ENCODE assay signal across 18 cellular contexts in the genomic region with DNA sequence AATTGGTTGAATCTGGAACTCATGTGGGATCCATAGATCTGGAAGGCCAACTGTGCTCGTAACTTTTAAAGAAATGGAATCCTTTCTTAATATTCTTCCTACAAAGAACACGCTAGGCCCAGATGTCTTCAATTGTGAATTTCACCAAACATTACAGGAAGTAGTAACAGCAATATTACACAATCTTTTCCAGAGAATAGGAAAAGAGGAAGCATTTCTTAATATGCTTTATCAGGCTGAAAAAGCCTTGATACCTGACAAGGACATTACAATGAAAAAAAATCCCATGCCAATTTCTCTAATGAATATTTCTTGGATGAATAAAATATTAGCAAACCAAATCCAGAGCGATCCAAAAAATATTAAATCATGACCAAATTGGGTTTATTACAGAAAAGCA.
DNase-seq lines count a peak whose midpoint lies in the region; ATAC-seq, FAIRE-seq and TF ChIP-seq lines count a peak whose summit lies in the region.
"Had no signal": no experiment of that assay in that cellular context is flagged by ENCODE, and none has a peak within 500 bp of the region (broad histone marks: within the 10 kb centered on the region; RNA-seq: fewer than 3 reads in every experiment).

No MANE protein-coding gene starts in this region.

- in situ Hi-C loops in HepG2 (cut with HindIII; ENCODE audit: extremely low pct_ligation_motif_present, low pct_unique_long_range_greater_than_20kb): no loop called here

- no peaks in the 10 kb centered on the region for H3K4me1 Mint-ChIP-seq in activated naive CD8-positive, alpha-beta T cell treated with anti-CD3 and anti-CD28 coated beads, Interleukin-2, amount 50 U/mL, for 24 hours
- H3K4me1 Mint-ChIP-seq: stimulated activated naive B cell treated with anti-CD40 and anti-IgM and Interleukin-4, amounts not matched to agents 10 μg/mL and 1 μg/mL and 100 μg/mL, for 72 hours had no signal

- ATAC-seq in body of pancreas (peak; percentile 27), HepG2 (no peak), aorta (ENCODE audit: low FRiP score) (peak; percentile 70)
- no peak for ATAC-seq in activated naive CD8-positive, alpha-beta T cell treated with anti-CD3 and anti-CD28 coated beads, Interleukin-2, amount 50 U/mL, for 24 hours
- ATAC-seq: stimulated activated naive B cell treated with anti-CD40 and anti-IgM and Interleukin-4, amounts not matched to agents 10 μg/mL and 1 μg/mL and 100 μg/mL, for 72 hours had no signal

- no peak overlapping the region for H3K9ac ChIP-seq in HepG2 (ENCODE audit: insufficient read depth, low read depth, low read length)

- no peak overlapping the region for H3K4me3 Mint-ChIP-seq in activated naive CD8-positive, alpha-beta T cell treated with anti-CD3 and anti-CD28 coated beads, Interleukin-2, amount 50 U/mL, for 24 hours
- H3K4me3 Mint-ChIP-seq: nephron; stimulated activated naive B cell treated with anti-CD40 and anti-IgM and Interleukin-4, amounts not matched to agents 10 μg/mL and 1 μg/mL and 100 μg/mL, for 72 hours had no signal

- H3K4me2 ChIP-seq in HepG2 (ENCODE audit: low read depth, low read length): no peak overlapping the region

- TF ChIP-seq RAD21 in HepG2 (CRISPR knock-in tag; IDR thresholded peaks at IDR 0.05): no peak

- TF ChIP-seq CTCF in body of pancreas (IDR thresholded peaks at IDR 0.05) (no peak), HepG2 (CRISPR knock-in tag; IDR thresholded peaks at IDR 0.05) (no peak)

- peaks cover 2% of the 10 kb centered on the region for H3K27me3 Mint-ChIP-seq in activated naive CD8-positive, alpha-beta T cell treated with anti-CD3 and anti-CD28 coated beads, Interleukin-2, amount 50 U/mL, for 24 hours
- H3K27me3 Mint-ChIP-seq: stimulated activated naive B cell treated with anti-CD40 and anti-IgM and Interleukin-4, amounts not matched to agents 10 μg/mL and 1 μg/mL and 100 μg/mL, for 72 hours had no signal

- BruUV-seq in HepG2 (replicated peaks; lab: Mats Ljungman, UMichigan): no TSS peak

- H3K9me3 Mint-ChIP-seq in activated naive CD8-positive, alpha-beta T cell treated with anti-CD3 and anti-CD28 coated beads, Interleukin-2, amount 50 U/mL, for 24 hours: peaks cover 13% of the 10 kb centered on the region

- POLR2A ChIA-PET in HepG2 (lab: Yijun Ruan, JAX): no interaction called here

- no peaks in the 10 kb centered on the region for H3K79me2 ChIP-seq in HepG2 (ENCODE audit: insufficient read depth, low read length)

- H3K36me3 ChIP-seq in body of pancreas (replicated peaks in 1 of 2; ENCODE audit: insufficient read depth in 1 of 2, low read depth in 2 of 2) (no peaks in the 10 kb centered on the region), HepG2 (replicated peaks in 1 of 2; ENCODE audit: control insufficient read depth in 1 of 2, insufficient read depth in 2 of 2, low read length in 2 of 2) (no peaks in the 10 kb centered on the region), aorta (ENCODE audit: control insufficient read depth in 1 of 2, insufficient read depth in 2 of 2, low read length in 1 of 2) (no peaks in the 10 kb centered on the region)
- H3K36me3 ChIP-seq: cardiac muscle cell, right lobe of liver, SJSA1 had no signal

- H2AFZ ChIP-seq in HepG2 (ENCODE audit: low read length): no peak overlapping the region

- no peak for FAIRE-seq in HepG2 (lab: Jason Lieb, UNC)
- FAIRE-seq: H54 had no signal

- TF ChIP-seq POLR2A in body of pancreas (IDR thresholded peaks at IDR 0.05) (no peak), HepG2 (IDR thresholded peaks at IDR 0.05; ENCODE audit: insufficient read depth in 1 of 2, low read depth in 2 of 2, low read length in 2 of 2) (no peak)

- H3K36me3 Mint-ChIP-seq in activated naive CD8-positive, alpha-beta T cell treated with anti-CD3 and anti-CD28 coated beads, Interleukin-2, amount 50 U/mL, for 24 hours (ENCODE audit: low read depth): no peaks in the 10 kb centered on the region

- intact Hi-C loops in body of pancreas (cut with DNase I) (no loop called here), HepG2 (cut with micrococcal nuclease; ENCODE audit: unreplicated experiment) (no loop called here), aorta (cut with DNase I) (no loop called here)

- H4K20me1 ChIP-seq in HepG2 (ENCODE audit: insufficient read depth, low read length): no peaks in the 10 kb centered on the region

- peaks cover 0 to 4% (median 0%) of the 10 kb centered on the region in 3 donors for H3K9me3 ChIP-seq in body of pancreas
- H3K9me3 ChIP-seq in HepG2 (ENCODE audit: low read length): peaks cover 6% of the 10 kb centered on the region
- H3K9me3 ChIP-seq in aorta (ENCODE audit: control insufficient read depth, low read length): no peaks in the 10 kb centered on the region
- H3K9me3 ChIP-seq: right lobe of liver had no signal

- no peaks in the 10 kb centered on the region for H3K27me3 ChIP-seq in body of pancreas
- peaks cover 0 to 4% of the 10 kb centered on the region in 2 experiments; a peak in 1 of 5 replicates for H3K27me3 ChIP-seq in HepG2 (ENCODE audit: control insufficient read depth in 1 of 2, insufficient read depth in 2 of 2, low read length in 2 of 2)
- H3K27me3 ChIP-seq in aorta (ENCODE audit: control insufficient read depth in 1 of 2, insufficient read depth in 2 of 2, low read length in 1 of 2): no peaks in the 10 kb centered on the region
- H3K27me3 ChIP-seq: cardiac muscle cell, right lobe of liver, SJSA1 had no signal

- H3K4me1 ChIP-seq in body of pancreas: peaks cover 9% of the 10 kb centered on the region
- 0 out of 2 replicates have a peak, but pooled peaks cover 6% of the 10 kb centered on the region for H3K4me1 ChIP-seq in HepG2 (ENCODE audit: insufficient read depth, low read length)
- peaks cover 2% of the 10 kb centered on the region in 2 donors for H3K4me1 ChIP-seq in aorta (ENCODE audit: control insufficient read depth in 1 of 2, insufficient read depth in 2 of 2, low read length in 2 of 2)
- H3K4me1 ChIP-seq: right lobe of liver, SJSA1 had no signal

- H3K4me3 ChIP-seq in body of pancreas: no peak overlapping the region
- no peak overlapping the region for H3K4me3 ChIP-seq in HepG2 (replicated peaks in 1 of 3; ENCODE audit: insufficient read depth in 1 of 3, low read depth in 2 of 3, low read length in 3 of 3)
- H3K4me3 ChIP-seq in aorta (ENCODE audit: low read length in 2 of 2): no peak overlapping the region
- H3K4me3 ChIP-seq: cardiac muscle cell, right lobe of liver, SJSA1 had no signal

- CTCF ChIA-PET in HepG2 (lab: Yijun Ruan, JAX; ENCODE audit: low intra/inter-chr PET ratio, low total read pairs): no interaction called here

- DNase-seq in SIG-M5 treated with dmso at 0.1 percent for 504 hours (lab: John Stamatoyannopoulos, UW; ENCODE audit: unreplicated experiment): peak; percentile 21
- no peak for DNase-seq in SIG-M5 (lab: John Stamatoyannopoulos, UW)
- DNase-seq in body of pancreas: no peak
- no peak for DNase-seq in HepG2 (ENCODE audit: low spot score)
- no peak for DNase-seq in aorta
- DNase-seq in activated naive CD8-positive, alpha-beta T cell treated with anti-CD3 and anti-CD28 coated beads, Interleukin-2, amount 50 U/mL, for 24 hours: no peak
- DNase-seq in DMS 273 (lab: John Stamatoyannopoulos, UW; ENCODE audit: unreplicated experiment): no peak
- no peak for DNase-seq in substantia nigra (lab: John Stamatoyannopoulos, UW)
- DNase-seq: 8988T; activated naive CD4-positive, alpha-beta T cell; NCI-H2029 treated with DMSO at 0.1 percent for 48 hours; NCI-H82; right lobe of liver; stimulated activated naive B cell treated with anti-CD40 and anti-IgM and Interleukin-4, amounts not matched to agents 10 μg/mL and 1 μg/mL and 100 μg/mL, for 72 hours had no signal

- WGBS in body of pancreas, 2 donors: 72 to 86% methylated on average over 3 of the region's 3 CpGs
- WGBS in HepG2 (ENCODE audit: low lambda C conversion rate): 55% methylated on average over 3 of the region's 3 CpGs
- WGBS in aorta, 2 donors: 84 to 89% methylated on average over 3 of the region's 3 CpGs

- no peak overlapping the region for H3K27ac Mint-ChIP-seq in activated naive CD8-positive, alpha-beta T cell treated with anti-CD3 and anti-CD28 coated beads, Interleukin-2, amount 50 U/mL, for 24 hours
- H3K27ac Mint-ChIP-seq: stimulated activated naive B cell treated with anti-CD40 and anti-IgM and Interleukin-4, amounts not matched to agents 10 μg/mL and 1 μg/mL and 100 μg/mL, for 72 hours had no signal

- TF ChIP-seq EP300 in HepG2 (IDR thresholded peaks at IDR 0.05; ENCODE audit: low read depth in 2 of 2, low read length in 2 of 2): no peak
- no peak for TF ChIP-seq EP300 in HepG2 (CRISPR knock-in tag; IDR thresholded peaks at IDR 0.05; ENCODE audit: borderline replicate concordance)

- H3K27ac ChIP-seq in body of pancreas: peak overlapping the region in 1 of 4 donors; percentile 23
- no peak overlapping the region for H3K27ac ChIP-seq in HepG2 (ENCODE audit: extremely low read length, insufficient read depth, low read length)
- no peak overlapping the region for H3K27ac ChIP-seq in aorta (ENCODE audit: low read depth in 1 of 2, low read length in 2 of 2)
- no peak overlapping the region for H3K27ac ChIP-seq in substantia nigra (ENCODE audit: low read depth, low read length, poor library complexity, severe bottlenecking)
- H3K27ac ChIP-seq: cardiac muscle cell, SJSA1 had no signal

TF ChIP-seq in HepG2, 621 proteins besides CTCF, POLR2A, EP300 and RAD21:
- TF ChIP-seq NFIB (CRISPR knock-in tag; IDR thresholded peaks at IDR 0.05; ENCODE audit: borderline replicate concordance) (no peak), CEBPB (IDR thresholded peaks at IDR 0.05; ENCODE audit: borderline replicate concordance, low read depth, low read length) (peak; percentile 55; the same call in 1 of the 2 replicates)

Comparison
In these comparisons a context has a peak if more than half of its experiments do, and no peak if none do; other contexts are left out.
1. ATAC-seq: peak in body of pancreas (single experiment) and aorta (single experiment); none in HepG2 (single experiment) and activated naive CD8-positive, alpha-beta T cell treated with anti-CD3 and anti-CD28 coated beads, Interleukin-2, amount 50 U/mL, for 24 hours (single experiment).